25 cellular contexts compared by ENCODE assay signal in the genomic region with DNA sequence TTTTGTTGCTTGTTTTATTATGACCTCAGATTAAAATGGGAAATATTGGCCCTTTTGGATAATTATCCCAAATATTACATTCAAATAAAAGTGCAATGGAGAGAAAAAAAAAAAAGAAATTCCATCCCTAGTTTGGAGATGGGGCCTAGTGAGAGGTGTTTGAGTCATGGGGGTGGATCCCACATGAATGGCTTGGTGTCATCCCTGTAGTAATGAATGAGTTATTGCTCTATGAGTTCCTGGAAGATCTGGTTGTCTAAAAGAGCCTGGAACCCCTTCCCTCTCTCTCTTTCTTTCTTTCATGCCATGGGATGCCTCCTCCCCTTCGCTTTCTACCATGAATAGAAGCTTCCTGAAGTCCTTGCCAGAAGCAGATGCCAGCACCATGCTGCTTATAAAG. TPM values are rescaled to one million over a fixed set of nuclear protein-coding genes. Genes with fewer than 3 reads are reported as not detected.
"Had no signal": no experiment of that assay in that cellular context is flagged by ENCODE, and none has a peak within 500 bp of the region (broad histone marks: within the 10 kb centered on the region; RNA-seq: fewer than 3 reads in every experiment).

No MANE protein-coding gene starts in this region.

- H3K27ac ChIP-seq: KMS-11, SJSA1, SK-N-MC had no signal

- H3K4me1 ChIP-seq: SJSA1 had no signal

- H3K9me3 ChIP-seq: SJSA1 had no signal

- H3K9ac ChIP-seq: KMS-11 had no signal

- DNase-seq: IMR-90, Kasumi-1, MM.1S, NCI-H1092 treated with DMSO at 0.1 percent for 48 hours, NCI-H1436, NCI-H187, NCI-H2029, NCI-H2081 treated with DMSO at 0.1 percent for 48 hours, NCI-H2171, NCI-H226, NCI-H446, NCI-H510A, NCI-H524 treated with DMSO at 0.1 percent for 48 hours, NCI-H69, NCI-H774, Right ventricle myocardium superior, RPMI8226, SIG-M5 had no signal

- H3K4me2 ChIP-seq: KMS-11 had no signal

- ATAC-seq: HepG2 had no signal

- H3K27me3 ChIP-seq: SJSA1 had no signal

- FAIRE-seq: HepG2, RCC 7860 had no signal

- H3K36me3 ChIP-seq: SJSA1 had no signal

- H3K4me3 ChIP-seq: SJSA1, SK-N-MC had no signal

RNA-seq across cellular contexts. Expression of gene PTF1A, which starts 52.4 kb away (rescaled TPM):
- total RNA-seq: HepG2, HT1080, IMR-90, M059J, Right ventricle myocardium superior, SJSA1 had no signal
- polyA plus RNA-seq: HepG2, IMR-90 had no signal
